Comparison of ENCODE assay signal across 12 cellular contexts in the genomic region with DNA sequence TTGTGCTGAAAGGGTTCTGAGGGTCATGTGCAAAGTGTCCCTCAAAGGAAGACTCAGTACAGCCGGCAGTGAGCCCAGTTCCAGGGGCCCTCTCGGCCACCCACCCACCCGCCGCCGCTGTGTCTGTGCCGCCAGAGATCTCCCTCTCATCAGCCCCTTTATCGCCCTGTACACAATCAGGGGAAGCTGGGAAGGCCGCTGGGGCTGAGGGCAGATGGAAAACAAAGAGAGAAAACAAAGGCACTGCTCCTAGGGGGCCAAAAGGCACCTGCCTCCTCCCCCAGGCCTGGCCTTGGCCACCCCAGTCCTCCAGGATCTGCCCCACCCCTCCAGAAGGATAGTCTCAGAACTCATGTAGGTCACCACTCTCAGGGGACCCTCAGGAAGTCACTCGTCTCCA.
DNase-seq lines count a peak whose midpoint lies in the region; ATAC-seq, FAIRE-seq and TF ChIP-seq lines count a peak whose summit lies in the region.
"Had no signal": no experiment of that assay in that cellular context is flagged by ENCODE, and none has a peak within 500 bp of the region (broad histone marks: within the 10 kb centered on the region; RNA-seq: fewer than 3 reads in every experiment).

No MANE protein-coding gene starts in this region.

- TF ChIP-seq POLR2A in endothelial cell of umbilical vein (IDR thresholded peaks at IDR 0.05; ENCODE audit: low read depth, low read length), result no peak

- intact Hi-C loops in CD4-positive, alpha-beta T cell (cut with DNase I, micrococcal nuclease), result no loop called here
- intact Hi-C loops in OCI-LY7 (cut with micrococcal nuclease; ENCODE audit: unreplicated experiment), result loop anchor here (2.0 to 5.0 kb wide), 4 partner anchors 37 to 1103 kb away; a partner anchor contains a TSS
- intact Hi-C loops in endothelial cell of umbilical vein (cut with micrococcal nuclease), result loop anchor here (1.0 kb wide), 1 partner anchor 9 kb away; no protein-coding TSS in a partner anchor
- intact Hi-C loops in psoas muscle (cut with DNase I), result loop anchor here (5.0 kb wide), 1 partner anchor 53 kb away; no protein-coding TSS in a partner anchor

- peak overlapping the region; percentile 90 for H3K27ac Mint-ChIP-seq in CD4-positive, alpha-beta T cell

- no peak for DNase-seq in CD4-positive, alpha-beta T cell
- DNase-seq in OCI-LY7 (ENCODE audit: low spot score), result no peak
- DNase-seq in endothelial cell of umbilical vein (ENCODE audit: low read depth, low spot score), result peak; percentile 58
- no peak for DNase-seq in psoas muscle
- no peak for DNase-seq in LoVo (ENCODE audit: low spot score)
- no peak for DNase-seq in DMS 273 (lab: John Stamatoyannopoulos, UW; ENCODE audit: unreplicated experiment)
- DNase-seq in hypothalamus (lab: John Stamatoyannopoulos, UW), result no peak
- DNase-seq: erythroblast; NCI-H2107; stimulated activated CD8-positive, alpha-beta memory T cell treated with anti-CD3 and anti-CD28 coated beads, Interleukin-4, amount 100 ng/mL, for 48 hours had no signal

- H3K36me3 Mint-ChIP-seq in CD4-positive, alpha-beta T cell (ENCODE audit: low read depth), result peaks cover 6% of the 10 kb centered on the region

- dilution Hi-C loops in endothelial cell of umbilical vein (cut with MboI; ENCODE audit: extremely low pct_ligation_motif_present, low sequenced_read_pairs), result no loop called here

- H3K4me2 ChIP-seq in OCI-LY7 (ENCODE audit: low read length) (peak overlapping the region; percentile 91), endothelial cell of umbilical vein (ENCODE audit: insufficient read depth, low read length) (no peak overlapping the region)

- H3K79me2 ChIP-seq in OCI-LY7 (ENCODE audit: insufficient read depth, low read depth, low read length), result peaks cover 4% of the 10 kb centered on the region; the same call in 1 of the 2 replicates
- peaks cover 12% of the 10 kb centered on the region for H3K79me2 ChIP-seq in endothelial cell of umbilical vein (ENCODE audit: control insufficient read depth, insufficient read depth, low read length)

- H3K27me3 ChIP-seq in CD4-positive, alpha-beta T cell (ENCODE audit: control insufficient read depth, insufficient read depth, low read length), result no peaks in the 10 kb centered on the region
- no peaks in the 10 kb centered on the region for H3K27me3 ChIP-seq in endothelial cell of umbilical vein (ENCODE audit: control insufficient read depth in 2 of 2, insufficient read depth in 2 of 2, low read length in 2 of 2)
- no peaks in the 10 kb centered on the region for H3K27me3 ChIP-seq in psoas muscle (ENCODE audit: insufficient read depth in 3 of 3, low read length in 2 of 3)

- BruUV-seq in OCI-LY7 (replicated peaks; lab: Mats Ljungman, UMichigan), result no TSS peak
- BruUV-seq in endothelial cell of umbilical vein (replicated peaks; lab: Mats Ljungman, UMichigan), result no TSS peak

- ATAC-seq in CD4-positive, alpha-beta T cell (ENCODE audit: poor library complexity), result no peak
- ATAC-seq in psoas muscle, result no peak
- no peak for ATAC-seq in GM19328 (IDR thresholded peaks at IDR 0.05; ENCODE audit: unreplicated experiment)
- ATAC-seq: GM12878 had no signal

- H3K4me3 Mint-ChIP-seq in CD4-positive, alpha-beta T cell, result no peak overlapping the region

- H3K9me2 ChIP-seq in OCI-LY7 (ENCODE audit: insufficient read depth, low read length), result no peaks in the 10 kb centered on the region

- peaks cover 59% of the 10 kb centered on the region for H3K4me1 Mint-ChIP-seq in CD4-positive, alpha-beta T cell (ENCODE audit: low read depth)

- H3K36me3 ChIP-seq in OCI-LY7 (ENCODE audit: insufficient read depth, low read length) (no peaks in the 10 kb centered on the region), endothelial cell of umbilical vein (ENCODE audit: control insufficient read depth in 2 of 2, extremely low read depth in 1 of 2, insufficient read depth in 2 of 2, low read length in 2 of 2) (peaks cover 0 to 18% of the 10 kb centered on the region in 2 experiments), psoas muscle (ENCODE audit: insufficient read depth in 1 of 2, low read depth in 1 of 2) (peaks cover 0 to 13% of the 10 kb centered on the region in 2 donors)

- no peak overlapping the region for H3K27ac ChIP-seq in CD4-positive, alpha-beta T cell (ENCODE audit: low read depth, low read length)
- peak overlapping the region; percentile 75 for H3K27ac ChIP-seq in OCI-LY7 (ENCODE audit: low read depth, low read length, poor library complexity, severe bottlenecking)
- peak overlapping the region; percentile 33 for H3K27ac ChIP-seq in endothelial cell of umbilical vein (ENCODE audit: insufficient read depth, low read depth, low read length)
- H3K27ac ChIP-seq in psoas muscle, result peak overlapping the region; percentile 73

- CTCF ChIA-PET in CD4-positive, alpha-beta T cell (lab: Charles Lee), result no interaction called here
- CTCF ChIA-PET in OCI-LY7 (lab: Charles Lee; ENCODE audit: unreplicated experiment) (no interaction called here), endothelial cell of umbilical vein (lab: Charles Lee) (interaction anchor here (0.7 to 1.0 kb wide), 2 partner anchors 23 to 59 kb away, joined by 3 read pairs; no protein-coding TSS in a partner anchor)

- H3K4me3 ChIP-seq in OCI-LY7 (ENCODE audit: low read depth, low read length, poor library complexity, severe bottlenecking) (no peak overlapping the region), endothelial cell of umbilical vein (replicated peaks in 1 of 3; ENCODE audit: insufficient read depth in 1 of 3, low read depth in 1 of 3, low read length in 3 of 3) (no peak overlapping the region), psoas muscle (no peak overlapping the region)
- H3K4me3 ChIP-seq: GM12878 had no signal

- FAIRE-seq in endothelial cell of umbilical vein (lab: Jason Lieb, UNC), result peak; percentile 8
- FAIRE-seq: GM12878 had no signal

- no peaks in the 10 kb centered on the region for H3K9me3 ChIP-seq in CD4-positive, alpha-beta T cell (ENCODE audit: control insufficient read depth, low read length)
- H3K9me3 ChIP-seq in OCI-LY7 (ENCODE audit: low read length) (no peaks in the 10 kb centered on the region), endothelial cell of umbilical vein (replicated peaks; ENCODE audit: control insufficient read depth, insufficient read depth, low read length) (no peaks in the 10 kb centered on the region), psoas muscle (no peaks in the 10 kb centered on the region)

- no peak for TF ChIP-seq CTCF in CD4-positive, alpha-beta T cell (IDR thresholded peaks at IDR 0.05)
- TF ChIP-seq CTCF in OCI-LY7 (conservative IDR thresholded peaks at IDR 0.05; ENCODE audit: low read length) (no peak), endothelial cell of umbilical vein (IDR thresholded peaks at IDR 0.05; ENCODE audit: extremely low read depth in 1 of 2, insufficient read depth in 1 of 2, low read depth in 1 of 2, low read length in 2 of 2) (no peak), psoas muscle (IDR thresholded peaks at IDR 0.05) (no peak)

- POLR2A ChIA-PET in CD4-positive, alpha-beta T cell (lab: Charles Lee), result no interaction called here
- POLR2A ChIA-PET in OCI-LY7 (lab: Charles Lee) (interaction anchor here (0.8 to 1.1 kb wide), 2 partner anchors 37 to 51 kb away, joined by 3 to 4 read pairs; no protein-coding TSS in a partner anchor), endothelial cell of umbilical vein (lab: Charles Lee) (no interaction called here)

- H2AFZ ChIP-seq in OCI-LY7 (ENCODE audit: low read length) (no peak overlapping the region), endothelial cell of umbilical vein (ENCODE audit: low read depth, low read length) (no peak overlapping the region)

- 68 to 81% (median 73%) methylated on average over 9 of the region's 9 CpGs for WGBS in psoas muscle, 3 donors

- H3K9ac ChIP-seq in endothelial cell of umbilical vein (replicated peaks; ENCODE audit: extremely low read depth, insufficient read depth, low read length), result no peak overlapping the region

- no peaks in the 10 kb centered on the region for H3K9me3 Mint-ChIP-seq in CD4-positive, alpha-beta T cell

- H3K4me1 ChIP-seq in OCI-LY7 (ENCODE audit: insufficient read depth, low read length, poor library complexity, severe bottlenecking), result peaks cover 71% of the 10 kb centered on the region
- peaks cover 30% of the 10 kb centered on the region for H3K4me1 ChIP-seq in endothelial cell of umbilical vein (ENCODE audit: control insufficient read depth, extremely low read depth, insufficient read depth, low read length)
- H3K4me1 ChIP-seq in psoas muscle, result peaks cover 66% of the 10 kb centered on the region

- H4K20me1 ChIP-seq in OCI-LY7 (ENCODE audit: insufficient read depth, low read length), result no peaks in the 10 kb centered on the region
- no peaks in the 10 kb centered on the region for H4K20me1 ChIP-seq in endothelial cell of umbilical vein (replicated peaks; ENCODE audit: control insufficient read depth, extremely low read depth, insufficient read depth, low read length)

- no peaks in the 10 kb centered on the region for H3K9me1 ChIP-seq in endothelial cell of umbilical vein (replicated peaks; ENCODE audit: control insufficient read depth, extremely low read depth, insufficient read depth, low read length)

- no peaks in the 10 kb centered on the region for H3K27me3 Mint-ChIP-seq in CD4-positive, alpha-beta T cell

TF ChIP-seq in endothelial cell of umbilical vein, 7 proteins besides CTCF, POLR2A, EP300 and RAD21:
- TF ChIP-seq FOS (IDR thresholded peaks at IDR 0.05; ENCODE audit: borderline replicate concordance, insufficient read depth, low read length), result no peak
- TF ChIP-seq JUN (IDR thresholded peaks at IDR 0.05; ENCODE audit: borderline replicate concordance, insufficient read depth, insufficient read length, low read depth), result no peak
- no peak for TF ChIP-seq POLR2AphosphoS5 (IDR thresholded peaks at IDR 0.05; ENCODE audit: insufficient read depth, low read depth, low read length)
- TF ChIP-seq, protein P1, sequence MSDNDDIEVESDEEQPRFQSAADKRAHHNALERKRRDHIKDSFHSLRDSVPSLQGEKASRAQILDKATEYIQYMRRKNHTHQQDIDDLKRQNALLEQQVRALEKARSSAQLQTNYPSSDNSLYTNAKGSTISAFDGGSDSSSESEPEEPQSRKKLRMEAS (IDR thresholded peaks at IDR 0.05; ENCODE audit: insufficient read depth, insufficient read length), result no peak
- no peak for TF ChIP-seq EZH2 (IDR thresholded peaks at IDR 0.05; ENCODE audit: borderline replicate concordance, low read depth, low read length, severe bottlenecking)
- TF ChIP-seq MYC (IDR thresholded peaks at IDR 0.05; ENCODE audit: low read depth, low read length), result no peak
- TF ChIP-seq GATA2 (IDR thresholded peaks at IDR 0.05; ENCODE audit: insufficient read depth, insufficient read length, low read depth, low read length), result no peak

Comparison
In these comparisons a context has a peak if more than half of its experiments do, and no peak if none do; other contexts are left out.
1. intact Hi-C loops: an anchor here in OCI-LY7 (2.0 to 5.0 kb wide), endothelial cell of umbilical vein (1.0 kb wide) and psoas muscle (5.0 kb wide); none called in CD4-positive, alpha-beta T cell.